In the genomic region with DNA sequence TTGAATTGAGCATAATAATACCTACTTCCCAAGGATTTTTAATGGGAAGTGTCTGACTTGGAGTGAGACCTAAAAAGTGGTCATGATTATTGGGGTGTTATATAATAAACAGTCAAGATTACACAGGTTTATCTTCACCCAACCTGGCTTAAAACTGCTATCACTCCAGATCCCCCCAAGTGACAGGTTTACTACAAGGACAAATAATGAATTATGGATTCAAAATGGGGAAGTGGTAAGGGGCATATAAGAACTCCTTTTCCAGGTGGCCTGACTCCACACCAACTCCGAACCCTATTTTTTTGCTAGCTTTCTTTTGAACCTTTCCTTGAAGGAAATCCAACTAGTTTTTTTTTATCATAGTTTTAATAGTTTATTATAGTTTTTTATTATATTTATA, we compare ENCODE assay signal across 7 cellular contexts.
"Had no signal": no experiment of that assay in that cellular context is flagged by ENCODE, and none has a peak within 500 bp of the region (broad histone marks: within the 10 kb centered on the region; RNA-seq: fewer than 3 reads in every experiment).

No MANE protein-coding gene starts in this region.

- FAIRE-seq: H1, H54, HTR-8/SVneo had no signal

- H3K4me2 ChIP-seq: GM23338 had no signal

- H3K9me3 Mint-ChIP-seq: GM23338, H9 had no signal

- DNase-seq: H9, HCEC 1CT, IMR-90 had no signal

- H3K4me3 Mint-ChIP-seq: GM23338, H9 had no signal

- ATAC-seq: GM23338 had no signal

- H3K4me3 ChIP-seq: GM23338 had no signal

- H3K27ac Mint-ChIP-seq: GM23338, H9 had no signal

- H2AFZ ChIP-seq: GM23338 had no signal
